Comparison of ENCODE assay signal across 1 cellular context in the genomic region with DNA sequence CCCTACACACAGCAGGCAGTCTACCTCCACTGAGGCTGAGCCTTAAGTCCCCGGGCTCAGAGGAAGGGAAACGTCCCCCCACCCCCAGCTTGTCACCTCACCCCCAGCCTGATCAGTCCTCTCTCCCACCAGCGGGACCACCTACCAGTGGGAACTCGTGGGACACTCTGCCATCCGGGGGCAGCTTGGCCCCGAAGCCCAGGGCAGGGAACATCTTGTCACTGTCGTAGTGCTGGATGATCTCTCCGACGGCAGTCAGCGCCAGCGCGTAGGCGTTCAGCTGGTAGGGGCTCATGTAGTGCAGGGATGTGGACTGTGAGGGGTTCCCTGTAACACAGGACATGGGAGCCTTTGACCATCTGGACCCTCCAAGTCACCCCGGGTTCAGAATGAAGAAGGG.
TF ChIP-seq lines count a peak whose summit lies in the region.

No MANE protein-coding gene starts in this region.

TF ChIP-seq in K562, 482 proteins besides CTCF, POLR2A, EP300 and RAD21 (continued from another document):
- TF ChIP-seq, protein P1, sequence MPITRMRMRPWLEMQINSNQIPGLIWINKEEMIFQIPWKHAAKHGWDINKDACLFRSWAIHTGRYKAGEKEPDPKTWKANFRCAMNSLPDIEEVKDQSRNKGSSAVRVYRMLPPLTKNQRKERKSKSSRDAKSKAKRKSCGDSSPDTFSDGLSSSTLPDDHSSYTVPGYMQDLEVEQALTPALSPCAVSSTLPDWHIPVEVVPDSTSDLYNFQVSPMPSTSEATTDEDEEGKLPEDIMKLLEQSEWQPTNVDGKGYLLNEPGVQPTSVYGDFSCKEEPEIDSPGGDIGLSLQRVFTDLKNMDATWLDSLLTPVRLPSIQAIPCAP (CRISPR knock-in tag; IDR thresholded peaks at IDR 0.05; ENCODE audit: borderline replicate concordance), result no peak
- TF ChIP-seq JUN (IDR thresholded peaks at IDR 0.05; ENCODE audit: borderline replicate concordance, low read depth, low read length) (no peak), JUN (CRISPR knock-in tag; IDR thresholded peaks at IDR 0.05; ENCODE audit: borderline replicate concordance) (no peak)
